15 cellular contexts compared by ENCODE assay signal in genomic region chr21:41762753-41763152, GRCh38. TPM values are rescaled to one million over a fixed set of nuclear protein-coding genes. Genes with fewer than 3 reads are reported as not detected.
A peak's percentile ranks its signal among the peaks of the same experiment; 100 is the strongest.
DNase-seq lines count a peak whose midpoint lies in the region; TF ChIP-seq lines count a peak whose summit lies in the region.
"Had no signal": no experiment of that assay in that cellular context is flagged by ENCODE, and none has a peak within 500 bp of the region (broad histone marks: within the 10 kb centered on the region; RNA-seq: fewer than 3 reads in every experiment).

No MANE protein-coding gene starts in this region.

- no peak overlapping the region for H3K27ac ChIP-seq in trophoblast cell (ENCODE audit: low read depth, low read length)
- H3K27ac ChIP-seq in CD8-positive, alpha-beta memory T cell (ENCODE audit: low read depth, low read length), result no peak overlapping the region
- H3K27ac ChIP-seq in OCI-LY7 (ENCODE audit: low read depth, low read length, poor library complexity, severe bottlenecking), result no peak overlapping the region

- H3K9ac ChIP-seq in iPS-15b (ENCODE audit: low read depth, low read length) (no peak overlapping the region), trophoblast cell (ENCODE audit: low read length) (no peak overlapping the region)

- H3K4me1 Mint-ChIP-seq in MCF 10A (ENCODE audit: insufficient read depth, unreplicated experiment), result peaks cover 56% of the 10 kb centered on the region
- peaks cover 9 to 20% (median 11%) of the 10 kb centered on the region in 3 donors for H3K4me1 Mint-ChIP-seq in CD8-positive, alpha-beta memory T cell

- no CpG with 5 or more reads among the region's 16 CpGs for WGBS in trophoblast cell (ENCODE audit: extremely low coverage, insufficient coverage, insufficient read length)

- peaks cover 67% of the 10 kb centered on the region for H3K36me3 Mint-ChIP-seq in MCF 10A (ENCODE audit: insufficient read depth, unreplicated experiment)
- peaks cover 0 to 3% (median 0%) of the 10 kb centered on the region in 3 donors for H3K36me3 Mint-ChIP-seq in CD8-positive, alpha-beta memory T cell
- H3K36me3 Mint-ChIP-seq: naive thymus-derived CD8-positive, alpha-beta T cell had no signal

- no peak overlapping the region for H3K4ac ChIP-seq in trophoblast cell (ENCODE audit: low read depth, low read length)

- no peak overlapping the region for H4K8ac ChIP-seq in trophoblast cell (ENCODE audit: low read depth, low read length)

- H3K9me2 ChIP-seq in OCI-LY7 (ENCODE audit: insufficient read depth, low read length), result no peaks in the 10 kb centered on the region

- H3K18ac ChIP-seq in trophoblast cell (ENCODE audit: low read length), result peak overlapping the region; percentile 16

- H3K4me2 ChIP-seq in trophoblast cell (ENCODE audit: low read length) (peak overlapping the region; percentile 36), OCI-LY7 (ENCODE audit: low read length) (no peak overlapping the region)

- POLR2A ChIA-PET in MCF 10A (lab: Yijun Ruan, JAX), result interaction anchor here (0.9 to 12.7 kb wide), 12 partner anchors 11 to 148 kb away, joined by 3 to 238 read pairs (median 76); no protein-coding TSS in a partner anchor
- POLR2A ChIA-PET in CD8-positive, alpha-beta memory T cell (lab: Charles Lee), result no interaction called here
- POLR2A ChIA-PET in OCI-LY7 (lab: Charles Lee), result no interaction called here

- peak overlapping the region; percentile 87 for H3K4me3 Mint-ChIP-seq in MCF 10A (ENCODE audit: unreplicated experiment)
- H3K4me3 Mint-ChIP-seq in CD8-positive, alpha-beta memory T cell, result no peak overlapping the region

- DNase-seq in H7, result peak; percentile 50
- no peak for DNase-seq in MCF 10A (ENCODE audit: unreplicated experiment)
- no peak for DNase-seq in trophoblast cell
- no peak for DNase-seq in CD8-positive, alpha-beta memory T cell
- DNase-seq in OCI-LY7 (ENCODE audit: low spot score), result no peak
- no peak for DNase-seq in NCI-H1092 treated with DMSO at 0.1 percent for 48 hours (lab: John Stamatoyannopoulos, UW)
- no peak for DNase-seq in occipital lobe (lab: John Stamatoyannopoulos, UW)
- DNase-seq: activated CD4-positive, alpha-beta T cell treated with anti-CD3 and anti-CD28 coated beads for 4 hours; activated naive CD4-positive, alpha-beta T cell treated with anti-CD3 and anti-CD28 coated beads, Interleukin-2, amount 50 U/mL, for 16 hours; dermis blood vessel endothelial cell; GDM1; naive thymus-derived CD8-positive, alpha-beta T cell; NCI-H1694 treated with DMSO at 0.1 percent for 48 hours; substantia nigra had no signal

- H4K12ac ChIP-seq in trophoblast cell (ENCODE audit: low read depth, low read length), result no peak overlapping the region

- peaks cover 28% of the 10 kb centered on the region for H3K4me1 ChIP-seq in iPS-15b (ENCODE audit: control insufficient read depth, insufficient read depth, low read length)
- peaks cover 37 to 45% of the 10 kb centered on the region in 2 experiments for H3K4me1 ChIP-seq in trophoblast cell (ENCODE audit: control insufficient read depth in 1 of 2, insufficient read depth in 2 of 2, low read length in 2 of 2)
- H3K4me1 ChIP-seq in CD8-positive, alpha-beta memory T cell (ENCODE audit: insufficient read depth, low read length), result peaks cover 9% of the 10 kb centered on the region
- peaks cover 13% of the 10 kb centered on the region for H3K4me1 ChIP-seq in OCI-LY7 (ENCODE audit: insufficient read depth, low read length, poor library complexity, severe bottlenecking)

- peak overlapping the region; percentile 19 for H4K91ac ChIP-seq in trophoblast cell (ENCODE audit: low read depth, low read length)

- H2AFZ ChIP-seq in trophoblast cell (ENCODE audit: insufficient read depth, low read length, poor library complexity), result no peak overlapping the region
- H2AFZ ChIP-seq in OCI-LY7 (ENCODE audit: low read length), result no peak overlapping the region

- no peaks in the 10 kb centered on the region for H4K20me1 ChIP-seq in OCI-LY7 (ENCODE audit: insufficient read depth, low read length)

- no peak overlapping the region for H3K14ac ChIP-seq in trophoblast cell (ENCODE audit: low read length)

- intact Hi-C loops in MCF 10A (cut with micrococcal nuclease) (loop anchor here (1.0 to 10.0 kb wide), 3 partner anchors 35 to 598 kb away; partner anchors contain the start of gene BACE2), OCI-LY7 (cut with micrococcal nuclease; ENCODE audit: unreplicated experiment) (no loop called here)

- CTCF ChIA-PET in MCF 10A (lab: Yijun Ruan, JAX) (interaction anchor here (0.6 to 12.0 kb wide), 5 partner anchors 10 to 150 kb away, joined by 3 to 163 read pairs (median 3); no protein-coding TSS in a partner anchor), OCI-LY7 (lab: Charles Lee; ENCODE audit: unreplicated experiment) (no interaction called here)
- CTCF ChIA-PET in CD8-positive, alpha-beta memory T cell (lab: Charles Lee), result no interaction called here

- H2AK5ac ChIP-seq in trophoblast cell (ENCODE audit: low read length), result no peak overlapping the region

- H2BK120ac ChIP-seq in trophoblast cell (ENCODE audit: insufficient read depth, low read length, poor library complexity), result no peak overlapping the region

- H3K9me3 ChIP-seq in iPS-15b (ENCODE audit: control insufficient read depth, insufficient read depth, low read length) (no peaks in the 10 kb centered on the region), trophoblast cell (ENCODE audit: insufficient read depth, low read depth, low read length) (peaks cover 3% of the 10 kb centered on the region), OCI-LY7 (ENCODE audit: low read length) (no peaks in the 10 kb centered on the region)
- no peaks in the 10 kb centered on the region for H3K9me3 ChIP-seq in CD8-positive, alpha-beta memory T cell (ENCODE audit: low read length)

- no peaks in the 10 kb centered on the region for H3K27me3 Mint-ChIP-seq in MCF 10A (ENCODE audit: insufficient read depth, unreplicated experiment)
- peaks cover 47 to 71% of the 10 kb centered on the region in 2 donors for H3K27me3 Mint-ChIP-seq in CD8-positive, alpha-beta memory T cell

- peaks cover 13% of the 10 kb centered on the region for H3K79me1 ChIP-seq in trophoblast cell (ENCODE audit: low read length)

- H3K27me3 ChIP-seq in H7 (ENCODE audit: control insufficient read depth, insufficient read depth, low read length) (peaks cover 66% of the 10 kb centered on the region), iPS-15b (ENCODE audit: control insufficient read depth, insufficient read depth, low read length) (peaks cover 67% of the 10 kb centered on the region), trophoblast cell (ENCODE audit: insufficient read depth, low read length) (peaks cover 6% of the 10 kb centered on the region)
- peaks cover 26% of the 10 kb centered on the region for H3K27me3 ChIP-seq in CD8-positive, alpha-beta memory T cell (ENCODE audit: insufficient read depth, low read length, poor library complexity, severe bottlenecking)

- H3K4me3 ChIP-seq in H7 (ENCODE audit: insufficient read depth, low read depth, low read length), result no peak overlapping the region
- peak overlapping the region; percentile 54 for H3K4me3 ChIP-seq in iPS-15b (ENCODE audit: low read depth, low read length)
- H3K4me3 ChIP-seq in trophoblast cell (ENCODE audit: low read depth, low read length), result no peak overlapping the region
- no peak overlapping the region for H3K4me3 ChIP-seq in CD8-positive, alpha-beta memory T cell (ENCODE audit: low read length)
- H3K4me3 ChIP-seq in OCI-LY7 (ENCODE audit: low read depth, low read length, poor library complexity, severe bottlenecking), result no peak overlapping the region

- H3K36me3 ChIP-seq in H7 (replicated peaks; ENCODE audit: control insufficient read depth, insufficient read depth, low read length) (no peaks in the 10 kb centered on the region), iPS-15b (ENCODE audit: control insufficient read depth, insufficient read depth, low read length) (no peaks in the 10 kb centered on the region), trophoblast cell (ENCODE audit: control insufficient read depth in 1 of 2, insufficient read depth in 2 of 2, low read length in 2 of 2) (no peaks in the 10 kb centered on the region), OCI-LY7 (ENCODE audit: insufficient read depth, low read length) (no peaks in the 10 kb centered on the region)
- H3K36me3 ChIP-seq in CD8-positive, alpha-beta memory T cell (ENCODE audit: insufficient read depth, low read length), result no peaks in the 10 kb centered on the region

- no peak overlapping the region for H3K23ac ChIP-seq in trophoblast cell (ENCODE audit: low read length)

- no peak overlapping the region for H2BK12ac ChIP-seq in trophoblast cell (ENCODE audit: low read length)

- peaks cover 9% of the 10 kb centered on the region for H3K79me2 ChIP-seq in trophoblast cell (ENCODE audit: control insufficient read depth, insufficient read depth, low read length, poor library complexity)
- H3K79me2 ChIP-seq in OCI-LY7 (ENCODE audit: insufficient read depth, low read depth, low read length), result no peaks in the 10 kb centered on the region

- no peak for TF ChIP-seq CTCF in MCF 10A (IDR thresholded peaks at IDR 0.05; ENCODE audit: unreplicated experiment)
- TF ChIP-seq CTCF in OCI-LY7 (conservative IDR thresholded peaks at IDR 0.05; ENCODE audit: low read length), result no peak

- BruUV-seq in MCF 10A (replicated peaks; lab: Mats Ljungman, UMichigan) (no TSS peak), OCI-LY7 (replicated peaks; lab: Mats Ljungman, UMichigan) (no TSS peak)

- peak overlapping the region; percentile 62 for H3K27ac Mint-ChIP-seq in MCF 10A (ENCODE audit: low read depth, unreplicated experiment)
- no peak overlapping the region for H3K27ac Mint-ChIP-seq in CD8-positive, alpha-beta memory T cell

- no peaks in the 10 kb centered on the region for H3K9me3 Mint-ChIP-seq in MCF 10A (ENCODE audit: unreplicated experiment)
- peaks cover 0 to 9% (median 0%) of the 10 kb centered on the region in 5 donors for H3K9me3 Mint-ChIP-seq in CD8-positive, alpha-beta memory T cell

- H2BK5ac ChIP-seq in trophoblast cell (ENCODE audit: low read depth, low read length, poor library complexity), result no peak overlapping the region

RNA-seq across cellular contexts. Expression of gene RIPK4, which starts 4.1 kb away (rescaled TPM):
- 10.5 and 11.7 TPM in 2 replicates for total RNA-seq in H7 (2014; rRNA removed; shearing (Covaris generic))
- total RNA-seq in MCF 10A (2022) (14.0 and 22.3 TPM in 2 replicates), OCI-LY7 (2022) (0.08 TPM in 1 of 2 replicates, not detected in the other), occipital lobe (0.47 TPM)
- polyA plus RNA-seq in trophoblast cell (2013), result 2.6 and 2.7 TPM in 2 replicates
- under 1 TPM in 1 of 2 experiments, not detected in 1; 0.18 TPM for total RNA-seq in CD8-positive, alpha-beta memory T cell
- not detected for polyA plus RNA-seq in CD8-positive, alpha-beta memory T cell
- 0.13 and 0.19 TPM in 2 replicates for total RNA-seq in OCI-LY7 (2014; rRNA removed; shearing (Covaris generic))
